Comparison of ENCODE assay signal across 24 cellular contexts in genomic region chr5:18720002-18720401, GRCh38.
DNase-seq lines count a peak whose midpoint lies in the region; ATAC-seq lines count a peak whose summit lies in the region.
"Had no signal": no experiment of that assay in that cellular context is flagged by ENCODE, and none has a peak within 500 bp of the region (broad histone marks: within the 10 kb centered on the region; RNA-seq: fewer than 3 reads in every experiment).

No MANE protein-coding gene starts in this region.

- peak; percentile 10 for DNase-seq in NCI-H510A treated with DMSO at 0.1 percent for 48 hours (lab: John Stamatoyannopoulos, UW)
- DNase-seq in NCI-H510A (lab: John Stamatoyannopoulos, UW) = no peak
- no peak for DNase-seq in NK-92 (lab: John Stamatoyannopoulos, UW; ENCODE audit: unreplicated experiment)
- no peak for DNase-seq in HK-2 (ENCODE audit: unreplicated experiment)
- DNase-seq in AG20443 (ENCODE audit: low spot score) = no peak
- DNase-seq: 8988T; activated CD4-positive, alpha-beta T cell treated with anti-CD3 and anti-CD28 coated beads for 36 hours; activated gamma-delta T cell; activated naive CD8-positive, alpha-beta T cell treated with anti-CD3 and anti-CD28 coated beads, Interleukin-2, amount 50 U/mL, for 24 hours; body of pancreas; CD8-positive, alpha-beta T cell; cerebellar nuclear complex; DMS 273 treated with DMSO at 0.1 percent for 48 hours; H9; head of caudate nucleus; mesenchymal stem cell; NCI-H1694; NCI-H2171 treated with DMSO at 0.1 percent for 48 hours; NCI-H774; SK-N-SH; T-helper 2 cell had no signal

- peak; percentile 61 for ATAC-seq in GM21619 (IDR thresholded peaks at IDR 0.05; ENCODE audit: unreplicated experiment)
- ATAC-seq in HG03354 (IDR thresholded peaks at IDR 0.05; ENCODE audit: poor library complexity, severe bottlenecking, unreplicated experiment) = peak; percentile 91
- no peak for ATAC-seq in HG02852 (IDR thresholded peaks at IDR 0.05; ENCODE audit: unreplicated experiment)
- ATAC-seq: activated CD4-positive, alpha-beta T cell treated with anti-CD3 and anti-CD28 coated beads for 36 hours; activated naive CD8-positive, alpha-beta T cell treated with anti-CD3 and anti-CD28 coated beads, Interleukin-2, amount 50 U/mL, for 24 hours; body of pancreas; CD8-positive, alpha-beta T cell had no signal
